1 cellular context compared by ENCODE assay signal in the genomic region with DNA sequence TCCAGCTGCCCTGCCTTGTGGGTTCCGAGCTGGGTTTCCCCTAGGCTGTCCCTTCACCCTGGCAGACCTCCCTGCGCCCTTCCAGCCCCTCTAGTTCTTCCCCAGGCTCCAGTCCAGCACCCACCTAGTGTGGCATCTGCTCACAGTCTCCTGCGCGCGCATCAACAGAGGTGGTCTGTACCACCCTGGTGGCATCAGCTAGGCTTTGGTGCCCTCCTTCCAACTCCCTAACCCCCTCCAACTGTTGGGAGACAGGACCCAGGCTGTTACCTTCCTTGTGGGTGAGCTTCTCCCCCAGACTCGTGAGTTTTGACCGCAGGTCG.
TF ChIP-seq lines count a peak whose summit lies in the region.

No MANE protein-coding gene starts in this region.

TF ChIP-seq in WTC11, 78 proteins besides CTCF, POLR2A, EP300 and RAD21 (continued from another document):
- TF ChIP-seq, protein P1, sequence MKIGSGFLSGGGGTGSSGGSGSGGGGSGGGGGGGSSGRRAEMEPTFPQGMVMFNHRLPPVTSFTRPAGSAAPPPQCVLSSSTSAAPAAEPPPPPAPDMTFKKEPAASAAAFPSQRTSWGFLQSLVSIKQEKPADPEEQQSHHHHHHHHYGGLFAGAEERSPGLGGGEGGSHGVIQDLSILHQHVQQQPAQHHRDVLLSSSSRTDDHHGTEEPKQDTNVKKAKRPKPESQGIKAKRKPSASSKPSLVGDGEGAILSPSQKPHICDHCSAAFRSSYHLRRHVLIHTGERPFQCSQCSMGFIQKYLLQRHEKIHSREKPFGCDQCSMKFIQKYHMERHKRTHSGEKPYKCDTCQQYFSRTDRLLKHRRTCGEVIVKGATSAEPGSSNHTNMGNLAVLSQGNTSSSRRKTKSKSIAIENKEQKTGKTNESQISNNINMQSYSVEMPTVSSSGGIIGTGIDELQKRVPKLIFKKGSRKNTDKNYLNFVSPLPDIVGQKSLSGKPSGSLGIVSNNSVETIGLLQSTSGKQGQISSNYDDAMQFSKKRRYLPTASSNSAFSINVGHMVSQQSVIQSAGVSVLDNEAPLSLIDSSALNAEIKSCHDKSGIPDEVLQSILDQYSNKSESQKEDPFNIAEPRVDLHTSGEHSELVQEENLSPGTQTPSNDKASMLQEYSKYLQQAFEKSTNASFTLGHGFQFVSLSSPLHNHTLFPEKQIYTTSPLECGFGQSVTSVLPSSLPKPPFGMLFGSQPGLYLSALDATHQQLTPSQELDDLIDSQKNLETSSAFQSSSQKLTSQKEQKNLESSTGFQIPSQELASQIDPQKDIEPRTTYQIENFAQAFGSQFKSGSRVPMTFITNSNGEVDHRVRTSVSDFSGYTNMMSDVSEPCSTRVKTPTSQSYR (CRISPR knock-in tag; IDR thresholded peaks at IDR 0.05) = no peak
- TF ChIP-seq, protein P2, sequence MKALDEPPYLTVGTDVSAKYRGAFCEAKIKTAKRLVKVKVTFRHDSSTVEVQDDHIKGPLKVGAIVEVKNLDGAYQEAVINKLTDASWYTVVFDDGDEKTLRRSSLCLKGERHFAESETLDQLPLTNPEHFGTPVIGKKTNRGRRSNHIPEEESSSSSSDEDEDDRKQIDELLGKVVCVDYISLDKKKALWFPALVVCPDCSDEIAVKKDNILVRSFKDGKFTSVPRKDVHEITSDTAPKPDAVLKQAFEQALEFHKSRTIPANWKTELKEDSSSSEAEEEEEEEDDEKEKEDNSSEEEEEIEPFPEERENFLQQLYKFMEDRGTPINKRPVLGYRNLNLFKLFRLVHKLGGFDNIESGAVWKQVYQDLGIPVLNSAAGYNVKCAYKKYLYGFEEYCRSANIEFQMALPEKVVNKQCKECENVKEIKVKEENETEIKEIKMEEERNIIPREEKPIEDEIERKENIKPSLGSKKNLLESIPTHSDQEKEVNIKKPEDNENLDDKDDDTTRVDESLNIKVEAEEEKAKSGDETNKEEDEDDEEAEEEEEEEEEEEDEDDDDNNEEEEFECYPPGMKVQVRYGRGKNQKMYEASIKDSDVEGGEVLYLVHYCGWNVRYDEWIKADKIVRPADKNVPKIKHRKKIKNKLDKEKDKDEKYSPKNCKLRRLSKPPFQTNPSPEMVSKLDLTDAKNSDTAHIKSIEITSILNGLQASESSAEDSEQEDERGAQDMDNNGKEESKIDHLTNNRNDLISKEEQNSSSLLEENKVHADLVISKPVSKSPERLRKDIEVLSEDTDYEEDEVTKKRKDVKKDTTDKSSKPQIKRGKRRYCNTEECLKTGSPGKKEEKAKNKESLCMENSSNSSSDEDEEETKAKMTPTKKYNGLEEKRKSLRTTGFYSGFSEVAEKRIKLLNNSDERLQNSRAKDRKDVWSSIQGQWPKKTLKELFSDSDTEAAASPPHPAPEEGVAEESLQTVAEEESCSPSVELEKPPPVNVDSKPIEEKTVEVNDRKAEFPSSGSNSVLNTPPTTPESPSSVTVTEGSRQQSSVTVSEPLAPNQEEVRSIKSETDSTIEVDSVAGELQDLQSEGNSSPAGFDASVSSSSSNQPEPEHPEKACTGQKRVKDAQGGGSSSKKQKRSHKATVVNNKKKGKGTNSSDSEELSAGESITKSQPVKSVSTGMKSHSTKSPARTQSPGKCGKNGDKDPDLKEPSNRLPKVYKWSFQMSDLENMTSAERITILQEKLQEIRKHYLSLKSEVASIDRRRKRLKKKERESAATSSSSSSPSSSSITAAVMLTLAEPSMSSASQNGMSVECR (CRISPR knock-in tag; IDR thresholded peaks at IDR 0.05; ENCODE audit: borderline replicate concordance) = no peak
- TF ChIP-seq ZNF396 (CRISPR knock-in tag; IDR thresholded peaks at IDR 0.05; ENCODE audit: borderline replicate concordance) = no peak
- no peak for TF ChIP-seq ELF4 (CRISPR knock-in tag; IDR thresholded peaks at IDR 0.05; ENCODE audit: low read depth)
- TF ChIP-seq, protein P3, sequence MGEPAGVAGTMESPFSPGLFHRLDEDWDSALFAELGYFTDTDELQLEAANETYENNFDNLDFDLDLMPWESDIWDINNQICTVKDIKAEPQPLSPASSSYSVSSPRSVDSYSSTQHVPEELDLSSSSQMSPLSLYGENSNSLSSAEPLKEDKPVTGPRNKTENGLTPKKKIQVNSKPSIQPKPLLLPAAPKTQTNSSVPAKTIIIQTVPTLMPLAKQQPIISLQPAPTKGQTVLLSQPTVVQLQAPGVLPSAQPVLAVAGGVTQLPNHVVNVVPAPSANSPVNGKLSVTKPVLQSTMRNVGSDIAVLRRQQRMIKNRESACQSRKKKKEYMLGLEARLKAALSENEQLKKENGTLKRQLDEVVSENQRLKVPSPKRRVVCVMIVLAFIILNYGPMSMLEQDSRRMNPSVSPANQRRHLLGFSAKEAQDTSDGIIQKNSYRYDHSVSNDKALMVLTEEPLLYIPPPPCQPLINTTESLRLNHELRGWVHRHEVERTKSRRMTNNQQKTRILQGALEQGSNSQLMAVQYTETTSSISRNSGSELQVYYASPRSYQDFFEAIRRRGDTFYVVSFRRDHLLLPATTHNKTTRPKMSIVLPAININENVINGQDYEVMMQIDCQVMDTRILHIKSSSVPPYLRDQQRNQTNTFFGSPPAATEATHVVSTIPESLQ (CRISPR knock-in tag; IDR thresholded peaks at IDR 0.05) = no peak
- TF ChIP-seq, protein P4, sequence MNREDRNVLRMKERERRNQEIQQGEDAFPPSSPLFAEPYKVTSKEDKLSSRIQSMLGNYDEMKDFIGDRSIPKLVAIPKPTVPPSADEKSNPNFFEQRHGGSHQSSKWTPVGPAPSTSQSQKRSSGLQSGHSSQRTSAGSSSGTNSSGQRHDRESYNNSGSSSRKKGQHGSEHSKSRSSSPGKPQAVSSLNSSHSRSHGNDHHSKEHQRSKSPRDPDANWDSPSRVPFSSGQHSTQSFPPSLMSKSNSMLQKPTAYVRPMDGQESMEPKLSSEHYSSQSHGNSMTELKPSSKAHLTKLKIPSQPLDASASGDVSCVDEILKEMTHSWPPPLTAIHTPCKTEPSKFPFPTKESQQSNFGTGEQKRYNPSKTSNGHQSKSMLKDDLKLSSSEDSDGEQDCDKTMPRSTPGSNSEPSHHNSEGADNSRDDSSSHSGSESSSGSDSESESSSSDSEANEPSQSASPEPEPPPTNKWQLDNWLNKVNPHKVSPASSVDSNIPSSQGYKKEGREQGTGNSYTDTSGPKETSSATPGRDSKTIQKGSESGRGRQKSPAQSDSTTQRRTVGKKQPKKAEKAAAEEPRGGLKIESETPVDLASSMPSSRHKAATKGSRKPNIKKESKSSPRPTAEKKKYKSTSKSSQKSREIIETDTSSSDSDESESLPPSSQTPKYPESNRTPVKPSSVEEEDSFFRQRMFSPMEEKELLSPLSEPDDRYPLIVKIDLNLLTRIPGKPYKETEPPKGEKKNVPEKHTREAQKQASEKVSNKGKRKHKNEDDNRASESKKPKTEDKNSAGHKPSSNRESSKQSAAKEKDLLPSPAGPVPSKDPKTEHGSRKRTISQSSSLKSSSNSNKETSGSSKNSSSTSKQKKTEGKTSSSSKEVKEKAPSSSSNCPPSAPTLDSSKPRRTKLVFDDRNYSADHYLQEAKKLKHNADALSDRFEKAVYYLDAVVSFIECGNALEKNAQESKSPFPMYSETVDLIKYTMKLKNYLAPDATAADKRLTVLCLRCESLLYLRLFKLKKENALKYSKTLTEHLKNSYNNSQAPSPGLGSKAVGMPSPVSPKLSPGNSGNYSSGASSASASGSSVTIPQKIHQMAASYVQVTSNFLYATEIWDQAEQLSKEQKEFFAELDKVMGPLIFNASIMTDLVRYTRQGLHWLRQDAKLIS (CRISPR knock-in tag; IDR thresholded peaks at IDR 0.05; ENCODE audit: borderline replicate concordance) = no peak
- no peak for TF ChIP-seq CREM (CRISPR knock-in tag; IDR thresholded peaks at IDR 0.05)
- TF ChIP-seq ZNF138 (CRISPR knock-in tag; conservative IDR thresholded peaks at IDR 0.05) = no peak
- no peak for TF ChIP-seq CBFB (CRISPR knock-in tag; IDR thresholded peaks at IDR 0.05; ENCODE audit: low read depth)
- TF ChIP-seq, protein P5, sequence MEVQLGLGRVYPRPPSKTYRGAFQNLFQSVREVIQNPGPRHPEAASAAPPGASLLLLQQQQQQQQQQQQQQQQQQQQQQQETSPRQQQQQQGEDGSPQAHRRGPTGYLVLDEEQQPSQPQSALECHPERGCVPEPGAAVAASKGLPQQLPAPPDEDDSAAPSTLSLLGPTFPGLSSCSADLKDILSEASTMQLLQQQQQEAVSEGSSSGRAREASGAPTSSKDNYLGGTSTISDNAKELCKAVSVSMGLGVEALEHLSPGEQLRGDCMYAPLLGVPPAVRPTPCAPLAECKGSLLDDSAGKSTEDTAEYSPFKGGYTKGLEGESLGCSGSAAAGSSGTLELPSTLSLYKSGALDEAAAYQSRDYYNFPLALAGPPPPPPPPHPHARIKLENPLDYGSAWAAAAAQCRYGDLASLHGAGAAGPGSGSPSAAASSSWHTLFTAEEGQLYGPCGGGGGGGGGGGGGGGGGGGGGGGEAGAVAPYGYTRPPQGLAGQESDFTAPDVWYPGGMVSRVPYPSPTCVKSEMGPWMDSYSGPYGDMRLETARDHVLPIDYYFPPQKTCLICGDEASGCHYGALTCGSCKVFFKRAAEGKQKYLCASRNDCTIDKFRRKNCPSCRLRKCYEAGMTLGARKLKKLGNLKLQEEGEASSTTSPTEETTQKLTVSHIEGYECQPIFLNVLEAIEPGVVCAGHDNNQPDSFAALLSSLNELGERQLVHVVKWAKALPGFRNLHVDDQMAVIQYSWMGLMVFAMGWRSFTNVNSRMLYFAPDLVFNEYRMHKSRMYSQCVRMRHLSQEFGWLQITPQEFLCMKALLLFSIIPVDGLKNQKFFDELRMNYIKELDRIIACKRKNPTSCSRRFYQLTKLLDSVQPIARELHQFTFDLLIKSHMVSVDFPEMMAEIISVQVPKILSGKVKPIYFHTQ (CRISPR knock-in tag; IDR thresholded peaks at IDR 0.05) = no peak
- TF ChIP-seq, protein P6, sequence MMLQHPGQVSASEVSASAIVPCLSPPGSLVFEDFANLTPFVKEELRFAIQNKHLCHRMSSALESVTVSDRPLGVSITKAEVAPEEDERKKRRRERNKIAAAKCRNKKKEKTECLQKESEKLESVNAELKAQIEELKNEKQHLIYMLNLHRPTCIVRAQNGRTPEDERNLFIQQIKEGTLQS (CRISPR knock-in tag; conservative IDR thresholded peaks at IDR 0.05) = no peak
- no peak for TF ChIP-seq ZNF671 (CRISPR knock-in tag; IDR thresholded peaks at IDR 0.05)
- TF ChIP-seq TEAD1 (CRISPR knock-in tag; IDR thresholded peaks at IDR 0.05) = no peak
- TF ChIP-seq TCF7 (CRISPR knock-in tag; IDR thresholded peaks at IDR 0.05; ENCODE audit: low read depth) = no peak
